ENCODE assay signal across 8 cellular contexts in genomic region chr14:55579724-55580400, GRCh38. TPM values are rescaled to one million over a fixed set of nuclear protein-coding genes. Genes with fewer than 3 reads are reported as not detected.
A peak's percentile ranks its signal among the peaks of the same experiment; 100 is the strongest.
DNase-seq lines count a peak whose midpoint lies in the region; ATAC-seq, FAIRE-seq and TF ChIP-seq lines count a peak whose summit lies in the region.

KTN1 (plus strand) TSS chr14:55580207; CDS start chr14:55612049, 31,842 bp downstream.

- dilution Hi-C loops in keratinocyte (cut with MboI; ENCODE audit: extremely low pct_ligation_motif_present, low sequenced_read_pairs): no loop called here

- no peaks in the 10 kb centered on the region for H4K20me1 ChIP-seq in keratinocyte (ENCODE audit: control insufficient read depth, extremely low read depth, insufficient read depth, low read length)

- peak within 1 kb of the TSS; percentile 94 to 99 for H3K27ac ChIP-seq in A549
- H3K27ac ChIP-seq in keratinocyte (ENCODE audit: control insufficient read depth, insufficient read depth, low read length): peak within 1 kb of the TSS; percentile 87

- DNase-seq in A549 (ENCODE audit: low read depth in 1 of 2, low spot score in 1 of 2): peak; percentile 58 to 84
- DNase-seq in NCI-H2227 (lab: John Stamatoyannopoulos, UW; ENCODE audit: unreplicated experiment): peak; percentile 88
- peak; percentile 64 for DNase-seq in activated CD4-positive, CD25-positive, alpha-beta regulatory T cell treated with anti-CD3 and anti-CD28 coated beads, Interleukin-2, amount 50 U/mL, for 16 hours (ENCODE audit: low read depth, low spot score)
- peak; percentile 86 for DNase-seq in central memory CD4-positive, alpha-beta T cell
- no peak for DNase-seq in keratinocyte (ENCODE audit: low read depth, low spot score)
- DNase-seq in stimulated activated CD4-positive, alpha-beta T cell treated with anti-CD3 and anti-CD28 coated beads, Interleukin-15, amount 100 ng/mL, for 1 hour (ENCODE audit: low read depth in 1 of 2, low spot score in 1 of 2): peak; percentile 70 to 80

- H3K4me2 ChIP-seq in A549: peak within 1 kb of the TSS; percentile 81
- H3K4me2 ChIP-seq in keratinocyte (ENCODE audit: control insufficient read depth, extremely low read depth, insufficient read depth, low read depth, low read length): peak within 1 kb of the TSS; percentile 96

- no peak for FAIRE-seq in A549 (lab: Jason Lieb, UNC)
- no peak for FAIRE-seq in keratinocyte (lab: Jason Lieb, UNC)

- peak; percentile 76 for TF ChIP-seq POLR2A in A549 (IDR thresholded peaks at IDR 0.05; ENCODE audit: low read length)

- TF ChIP-seq CTCF in A549 (IDR thresholded peaks at IDR 0.05) (no peak), keratinocyte (optimal IDR thresholded peaks at IDR 0.05 in 1 of 3, IDR thresholded peaks at IDR 0.05 in 1 of 3, conservative IDR thresholded peaks at IDR 0.05 in 1 of 3; ENCODE audit: extremely low read depth in 1 of 3, insufficient read depth in 2 of 3, low read length in 3 of 3) (no peak)

- H3K79me2 ChIP-seq in keratinocyte (ENCODE audit: control insufficient read depth, insufficient read depth, low read length): peaks cover 45% of the 10 kb centered on the region

- peaks cover 0 to 4% of the 10 kb centered on the region in 2 experiments for H3K36me3 ChIP-seq in keratinocyte (ENCODE audit: control insufficient read depth in 2 of 2, extremely low read depth in 1 of 2, insufficient read depth in 2 of 2, low read length in 2 of 2)

- H3K9me1 ChIP-seq in keratinocyte (ENCODE audit: control insufficient read depth, extremely low read depth, insufficient read depth, low read length): no peaks in the 10 kb centered on the region

- H3K9me3 ChIP-seq in A549 (no peaks in the 10 kb centered on the region), keratinocyte (ENCODE audit: control insufficient read depth, low read depth, low read length) (no peaks in the 10 kb centered on the region)

- peak within 1 kb of the TSS; percentile 91 for H3K9ac ChIP-seq in keratinocyte (ENCODE audit: control insufficient read depth, extremely low read depth, insufficient read depth, low read length)

- H3K4me1 ChIP-seq in A549 (peaks cover 40% of the 10 kb centered on the region), keratinocyte (ENCODE audit: control insufficient read depth, extremely low read depth, insufficient read depth, low read length) (peaks cover 42% of the 10 kb centered on the region)

- peak in 1 of 2 experiments; percentile 18; a peak in 2 of 5 replicates for TF ChIP-seq RAD21 in A549 (conservative IDR thresholded peaks at IDR 0.05 in 1 of 2, IDR thresholded peaks at IDR 0.05 in 1 of 2)

- ATAC-seq in A549: peak; percentile 93 to 94
- ATAC-seq in GM18858 (IDR thresholded peaks at IDR 0.05; ENCODE audit: unreplicated experiment): peak; percentile 66
- peak; percentile 74 for ATAC-seq in HG03066 (IDR thresholded peaks at IDR 0.05; ENCODE audit: low read depth, unreplicated experiment)

- H3K27me3 ChIP-seq in keratinocyte (ENCODE audit: control insufficient read depth, extremely low read depth, insufficient read depth, low read length): no peaks in the 10 kb centered on the region

- H2AFZ ChIP-seq in keratinocyte (ENCODE audit: control insufficient read depth, low read length): peak within 1 kb of the TSS; percentile 78

- TF ChIP-seq EP300 in A549 (IDR thresholded peaks at IDR 0.05): no peak

- WGBS in A549 (ENCODE audit: missing lambda C conversion rate): 2% methylated on average over 19 of the region's 83 CpGs

- CTCF ChIA-PET in A549 (lab: Yijun Ruan, JAX): interaction anchor here (0.8 to 5.8 kb wide), 3 partner anchors 17 to 894 kb away, joined by 3 to 24 read pairs (median 4); no protein-coding TSS in a partner anchor

- POLR2A ChIA-PET in A549 (lab: Yijun Ruan, JAX): interaction anchor here (0.7 to 2.6 kb wide), 3 partner anchors 38 to 169 kb away, joined by 3 to 12 read pairs (median 3); partner anchors contain the start of gene ATG14

- H3K4me3 ChIP-seq in A549: peak within 1 kb of the TSS; percentile 95
- H3K4me3 ChIP-seq in keratinocyte (ENCODE audit: control insufficient read depth in 2 of 3, extremely low read depth in 1 of 3, insufficient read depth in 2 of 3, low read depth in 1 of 3, low read length in 3 of 3): peak within 1 kb of the TSS; percentile 82 to 97 (median 83)

TF ChIP-seq in A549, 52 proteins besides CTCF, POLR2A, EP300 and RAD21 (continues in another document):
- TF ChIP-seq RNF2 (IDR thresholded peaks at IDR 0.05; ENCODE audit: borderline replicate concordance, low read depth) (no peak), POLR2AphosphoS2 (conservative IDR thresholded peaks at IDR 0.05; ENCODE audit: low read length) (no peak), BCL3 (IDR thresholded peaks at IDR 0.05) (peak; percentile 71; the same call in 2 of the 3 replicates), MAZ (IDR thresholded peaks at IDR 0.05; ENCODE audit: borderline replicate concordance, low read depth, low read length) (no peak), KDM5A (IDR thresholded peaks at IDR 0.05) (0 out of 2 replicates have a peak, but pooled peaks have one; percentile 29), NPAS2 (CRISPR knock-in tag; IDR thresholded peaks at IDR 0.05; ENCODE audit: borderline replicate concordance) (no peak), PHF8 (IDR thresholded peaks at IDR 0.05; ENCODE audit: borderline replicate concordance, low read depth) (peak; percentile 73; the same call in 1 of the 2 replicates), RCOR1 (IDR thresholded peaks at IDR 0.05; ENCODE audit: low read depth, low read length) (no peak), MAX (IDR thresholded peaks at IDR 0.05) (peak; percentile 91), JUN (IDR thresholded peaks at IDR 0.05) (peak in 1 of 2 experiments; percentile 77; a peak in 3 of 5 replicates), TFCP2L1 (CRISPR knock-in tag; IDR thresholded peaks at IDR 0.05) (no peak), REST (IDR thresholded peaks at IDR 0.05) (peak; percentile 58; the same call in 1 of the 2 replicates), RFX5 (IDR thresholded peaks at IDR 0.05) (no peak), HOXB13 (CRISPR knock-in tag; IDR thresholded peaks at IDR 0.05; ENCODE audit: low read depth) (no peak), HDAC2 (IDR thresholded peaks at IDR 0.05) (0 out of 2 replicates have a peak, but pooled peaks have one; percentile 41), GATA3 (IDR thresholded peaks at IDR 0.05; ENCODE audit: borderline replicate concordance) (no peak), MYC (IDR thresholded peaks at IDR 0.05; ENCODE audit: borderline replicate concordance, low read length) (peak; percentile 55; the same call in 1 of the 2 replicates), ZSCAN20 (CRISPR knock-in tag; IDR thresholded peaks at IDR 0.05) (no peak), NFE2L2 (conservative IDR thresholded peaks at IDR 0.05; ENCODE audit: low read length) (no peak)

RNA-seq across cellular contexts. Expression of gene KTN1, which starts in this region (rescaled TPM):
- 118 and 233 TPM in 2 replicates for polyA plus RNA-seq in A549 (2011; rRNA removed)
- polyA plus RNA-seq in A549 (2012; cell fraction: cytosol; rRNA removed): 21.8 and 27.5 TPM in 2 replicates
- polyA plus RNA-seq in A549 (2012; cell fraction: nucleus; rRNA removed): 19.7 and 27.1 TPM in 2 replicates
- polyA plus RNA-seq in A549 (2017; fragmentation: RNase III; extraction: RNeasy Plus Mini Kit Qiagen cat#74134 plus additional on column Dnase treatment): 153 to 158 TPM (median 157 TPM) in 3 replicates
- polyA minus RNA-seq in A549 (2011; rRNA and poly(A)+ RNA removed): 36.4 and 36.9 TPM in 2 replicates
- polyA plus RNA-seq in keratinocyte: 62.6 to 121 TPM (median 81.3 TPM) in 3 replicates
- polyA plus RNA-seq in keratinocyte (2011; ENCODE audit: low read depth): 353 TPM
- 51.6 and 77.8 TPM in 2 replicates for polyA plus RNA-seq in keratinocyte (2011; cell fraction: cytosol; rRNA removed)
- polyA plus RNA-seq in keratinocyte (2011; cell fraction: nucleus; rRNA removed): 72.4 and 135 TPM in 2 replicates
- 70.7 and 116 TPM in 2 replicates for polyA plus RNA-seq in keratinocyte (2012; ENCODE audit: low replicate concordance)
- polyA minus RNA-seq in keratinocyte: 5.2 to 65.1 TPM (median 21.7 TPM) in 3 replicates
- polyA minus RNA-seq in keratinocyte (2011; cell fraction: cytosol; rRNA and poly(A)+ RNA removed): 63.1 TPM
- polyA minus RNA-seq in keratinocyte (2011; cell fraction: nucleus; rRNA and poly(A)+ RNA removed): 67.3 and 125 TPM in 2 replicates
